In genomic region chr2:172735646-172736418, GRCh38 we compare ENCODE assay signal across 8 cellular contexts. TPM values are rescaled to one million over a fixed set of nuclear protein-coding genes. Genes with fewer than 3 reads are reported as not detected.
DNase-seq lines count a peak whose midpoint lies in the region; ATAC-seq and TF ChIP-seq lines count a peak whose summit lies in the region.

Gene RAPGEF4, plus strand, starts transcription at chr2:172735845. Its CDS starts 139 bp downstream, at chr2:172735984.

- 1% methylated on average over 21 of the region's 88 CpGs for WGBS in right lobe of liver (ENCODE audit: insufficient coverage, low coverage, low lambda C conversion rate, missing lambda C conversion rate)
- 1 to 4% methylated on average over 19 to 37 of the region's 88 CpGs for WGBS in tibial nerve, 2 donors

- no peaks in the 10 kb centered on the region for H3K36me3 ChIP-seq in right lobe of liver
- no peaks in the 10 kb centered on the region for H3K36me3 ChIP-seq in tibial nerve

- DNase-seq in COR-L47 (lab: John Stamatoyannopoulos, UW) = peak; percentile 33
- peak; percentile 14 for DNase-seq in LoVo (ENCODE audit: low spot score)
- peak; percentile 49 for DNase-seq in cerebellum (ENCODE audit: low spot score)
- peak in 1 of 3 donors; percentile 36 for DNase-seq in right lobe of liver
- DNase-seq in tibial nerve (ENCODE audit: low spot score in 2 of 2) = no peak
- DNase-seq in NK-92 treated with Interleukin-12 subunit alpha and Interleukin-12 subunit beta, amount 100 ng/mL, for 24 hours (lab: John Stamatoyannopoulos, UW) = no peak
- no peak for DNase-seq in activated CD4-positive, alpha-beta T cell treated with anti-CD3 and anti-CD28 coated beads, Interleukin-2, amount 50 U/mL, for 4 hours

- peak; percentile 63 to 81 (median 69) for ATAC-seq in right lobe of liver
- no peak for ATAC-seq in GM18517 (IDR thresholded peaks at IDR 0.05; ENCODE audit: unreplicated experiment)

- intact Hi-C loops in right lobe of liver (cut with DNase I) = no loop called here

- H3K9me3 ChIP-seq in right lobe of liver = no peaks in the 10 kb centered on the region
- no peaks in the 10 kb centered on the region for H3K9me3 ChIP-seq in tibial nerve

- TF ChIP-seq POLR2A in right lobe of liver (IDR thresholded peaks at IDR 0.05) (peak; percentile 20), tibial nerve (IDR thresholded peaks at IDR 0.05) (no peak)

- TF ChIP-seq EP300 in tibial nerve (IDR thresholded peaks at IDR 0.05) = no peak

- TF ChIP-seq CTCF in right lobe of liver (IDR thresholded peaks at IDR 0.05) = no peak
- no peak for TF ChIP-seq CTCF in tibial nerve (IDR thresholded peaks at IDR 0.05)

- peak within 1 kb of the TSS; percentile 64 to 67 (median 66) for H3K4me3 ChIP-seq in right lobe of liver
- peak within 1 kb of the TSS in 3 of 4 donors; percentile 14 to 54 (median 17) for H3K4me3 ChIP-seq in tibial nerve

- H3K27me3 ChIP-seq in right lobe of liver = no peaks in the 10 kb centered on the region
- peaks cover 0 to 60% of the 10 kb centered on the region in 2 donors for H3K27me3 ChIP-seq in tibial nerve

- H3K4me1 ChIP-seq in right lobe of liver = no peaks in the 10 kb centered on the region
- peaks cover 0 to 16% (median 0%) of the 10 kb centered on the region in 4 donors for H3K4me1 ChIP-seq in tibial nerve

- H3K27ac ChIP-seq in right lobe of liver = no peak within 1 kb of the TSS
- no peak within 1 kb of the TSS for H3K27ac ChIP-seq in tibial nerve

RNA-seq across cellular contexts. Expression of gene RAPGEF4, which starts in this region (rescaled TPM):
- total RNA-seq in cerebellum (45.1 TPM), right lobe of liver (10 to 100 TPM in 4 of 6 experiments, 1 to 10 TPM in 2; 9.5 to 18.4 (median 14.7) TPM), tibial nerve (10 to 100 TPM in 1 of 4 donors, 1 to 10 TPM in 3; 3.6 to 12.0 (median 6.7) TPM)

Comparison
In these comparisons a context has a peak if more than half of its experiments do, and no peak if none do; other contexts are left out.
1. DNase-seq: peak in COR-L47 (single experiment), LoVo (single experiment) and cerebellum (single experiment); none in tibial nerve (0 of 2), NK-92 treated with Interleukin-12 subunit alpha and Interleukin-12 subunit beta, amount 100 ng/mL, for 24 hours (single experiment) and activated CD4-positive, alpha-beta T cell treated with anti-CD3 and anti-CD28 coated beads, Interleukin-2, amount 50 U/mL, for 4 hours (0 of 2).